ENCODE assay signal across 1 cellular context in genomic region chr20:51768759-51769517, GRCh38.
TF ChIP-seq lines count a peak whose summit lies in the region.

No MANE protein-coding gene starts in this region.

TF ChIP-seq in HepG2, 621 proteins besides CTCF, POLR2A, EP300 and RAD21 (continued from another document and continues in another):
- TF ChIP-seq CBX5 (CRISPR knock-in tag; IDR thresholded peaks at IDR 0.05; ENCODE audit: borderline replicate concordance) (no peak), IRF9 (CRISPR knock-in tag; IDR thresholded peaks at IDR 0.05; ENCODE audit: borderline replicate concordance) (peak; percentile 76; the same call in 1 of the 2 replicates), PITX1 (CRISPR knock-in tag; IDR thresholded peaks at IDR 0.05) (peak; percentile 44; the same call in 1 of the 2 replicates), GATA4 (IDR thresholded peaks at IDR 0.05; ENCODE audit: borderline replicate concordance, low read depth) (no peak), HOXD1 (CRISPR knock-in tag; IDR thresholded peaks at IDR 0.05) (no peak), THRA (CRISPR knock-in tag; IDR thresholded peaks at IDR 0.05; ENCODE audit: borderline replicate concordance) (no peak), PRDM15 (CRISPR knock-in tag; IDR thresholded peaks at IDR 0.05) (no peak), MAX (IDR thresholded peaks at IDR 0.05) (peak; percentile 41; the same call in 1 of the 2 replicates), SALL1 (CRISPR knock-in tag; IDR thresholded peaks at IDR 0.05) (peak; percentile 53; the same call in 1 of the 2 replicates), ZNF280D (CRISPR knock-in tag; IDR thresholded peaks at IDR 0.05) (no peak), ZNF512B (CRISPR knock-in tag; IDR thresholded peaks at IDR 0.05; ENCODE audit: borderline replicate concordance) (peak; percentile 97; the same call in 1 of the 2 replicates), ZNF556 (CRISPR knock-in tag; IDR thresholded peaks at IDR 0.05; ENCODE audit: borderline replicate concordance) (no peak; the same call in 1 of the 2 replicates), PTBP1 (IDR thresholded peaks at IDR 0.05; ENCODE audit: low read depth, low read length, poor library complexity, severe bottlenecking) (no peak), NFKBIZ (CRISPR knock-in tag; IDR thresholded peaks at IDR 0.05) (no peak), ZNF549 (CRISPR knock-in tag; IDR thresholded peaks at IDR 0.05) (no peak), ZNF318 (CRISPR knock-in tag; IDR thresholded peaks at IDR 0.05) (peak; percentile 82; the same call in 1 of the 2 replicates), ZBTB20 (CRISPR knock-in tag; IDR thresholded peaks at IDR 0.05; ENCODE audit: borderline replicate concordance, low read depth) (peak; percentile 70; the same call in 1 of the 2 replicates), HMGXB3 (CRISPR knock-in tag; IDR thresholded peaks at IDR 0.05; ENCODE audit: borderline replicate concordance) (no peak), HDAC2 (CRISPR knock-in tag; IDR thresholded peaks at IDR 0.05) (peak; percentile 36; the same call in 1 of the 2 replicates), HDAC1 (CRISPR knock-in tag; IDR thresholded peaks at IDR 0.05) (peak; percentile 34; the same call in 1 of the 2 replicates), ZNF331 (CRISPR knock-in tag; IDR thresholded peaks at IDR 0.05) (no peak), PAWR (CRISPR knock-in tag; IDR thresholded peaks at IDR 0.05; ENCODE audit: borderline replicate concordance) (no peak), CREB1 (IDR thresholded peaks at IDR 0.05) (peak; percentile 32; the same call in 1 of the 2 replicates), CREB1 (CRISPR knock-in tag; IDR thresholded peaks at IDR 0.05) (no peak), ZSCAN12 (CRISPR knock-in tag; IDR thresholded peaks at IDR 0.05) (no peak), ZFP41 (CRISPR knock-in tag; IDR thresholded peaks at IDR 0.05; ENCODE audit: borderline replicate concordance) (peak; percentile 70; the same call in 1 of the 2 replicates), DNMT3B (CRISPR knock-in tag; conservative IDR thresholded peaks at IDR 0.05) (no peak)
